Comparison of ENCODE assay signal across 8 cellular contexts in the genomic region with DNA sequence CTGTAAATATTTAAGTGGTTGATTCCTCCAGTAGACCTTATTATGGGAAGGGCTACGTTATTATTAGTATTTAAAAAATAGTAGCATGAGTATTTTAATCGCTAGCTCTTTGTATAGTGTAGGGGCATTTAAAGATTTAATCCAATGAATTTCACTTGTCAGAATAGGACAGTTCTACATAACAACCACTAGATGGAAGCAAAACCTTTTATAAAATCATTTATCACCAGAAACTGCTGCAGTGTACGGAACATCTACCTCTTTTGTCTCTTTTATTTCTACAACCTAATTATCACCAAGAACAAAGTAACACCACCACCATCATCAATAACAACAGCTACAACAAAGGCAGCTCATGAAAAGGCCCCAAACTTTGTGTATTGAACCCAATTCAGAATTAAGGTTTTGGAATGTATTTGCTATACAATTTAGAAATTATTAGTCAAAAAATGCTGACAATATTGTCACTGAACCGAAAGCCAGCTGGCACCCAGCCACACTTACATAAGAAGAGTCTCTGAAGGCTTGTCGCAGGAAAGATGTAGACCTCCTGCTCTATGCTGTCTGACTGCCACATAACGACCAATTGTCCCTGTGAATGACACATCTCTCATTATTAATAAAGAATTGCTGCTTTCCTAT.
DNase-seq lines count a peak whose midpoint lies in the region; ATAC-seq and TF ChIP-seq lines count a peak whose summit lies in the region.

No MANE protein-coding gene starts in this region.

- CTCF ChIA-PET in CD4-positive, alpha-beta memory T cell (lab: Charles Lee; ENCODE audit: partially characterized antibody) = interaction anchor here (0.6 to 7.8 kb wide), 8 partner anchors 11 to 1446 kb away, joined by 3 to 70 read pairs (median 6); no protein-coding TSS in a partner anchor

- no peaks in the 10 kb centered on the region for H3K36me3 Mint-ChIP-seq in CD4-positive, alpha-beta memory T cell

- TF ChIP-seq EP300 in gastroesophageal sphincter (IDR thresholded peaks at IDR 0.05) = no peak

- peaks cover 0 to 2% (median 0%) of the 10 kb centered on the region in 8 donors for H3K9me3 Mint-ChIP-seq in CD4-positive, alpha-beta memory T cell

- no peak overlapping the region for H3K4me3 ChIP-seq in CD4-positive, alpha-beta memory T cell (ENCODE audit: low read length in 2 of 2)
- no peak overlapping the region for H3K4me3 ChIP-seq in gastroesophageal sphincter
- H3K4me3 ChIP-seq in gastrocnemius medialis = no peak overlapping the region
- no peak overlapping the region for H3K4me3 ChIP-seq in effector memory CD4-positive, alpha-beta T cell (ENCODE audit: insufficient read depth, low read depth, low read length, poor library complexity, severe bottlenecking)

- no peak for TF ChIP-seq POLR2A in gastroesophageal sphincter (IDR thresholded peaks at IDR 0.05)
- TF ChIP-seq POLR2A in gastrocnemius medialis (IDR thresholded peaks at IDR 0.05) = no peak

- peaks cover 10% of the 10 kb centered on the region for H3K4me1 ChIP-seq in CD4-positive, alpha-beta memory T cell (ENCODE audit: insufficient read depth, low read length)
- H3K4me1 ChIP-seq in gastroesophageal sphincter = peaks cover 0 to 39% (median 4%) of the 10 kb centered on the region in 3 donors
- peaks cover 0 to 9% of the 10 kb centered on the region in 2 donors for H3K4me1 ChIP-seq in gastrocnemius medialis
- H3K4me1 ChIP-seq in effector memory CD4-positive, alpha-beta T cell (ENCODE audit: control insufficient read depth, insufficient read depth, low read length, poor library complexity, severe bottlenecking) = no peaks in the 10 kb centered on the region

- POLR2A ChIA-PET in CD4-positive, alpha-beta memory T cell (lab: Charles Lee; ENCODE audit: partially characterized antibody) = no interaction called here

- TF ChIP-seq CTCF in gastroesophageal sphincter (IDR thresholded peaks at IDR 0.05) (peak; percentile 42 to 71 (median 63)), gastrocnemius medialis (IDR thresholded peaks at IDR 0.05 in 4 of 5, conservative IDR thresholded peaks at IDR 0.05 in 1 of 5) (peak in 4 of 5 experiments; percentile 40 to 67 (median 49))

- no peak overlapping the region for H3K27ac Mint-ChIP-seq in CD4-positive, alpha-beta memory T cell

- H3K9me3 ChIP-seq in CD4-positive, alpha-beta memory T cell (ENCODE audit: control insufficient read depth in 1 of 2, low read length in 2 of 2) = no peaks in the 10 kb centered on the region
- H3K9me3 ChIP-seq in gastroesophageal sphincter (no peaks in the 10 kb centered on the region), gastrocnemius medialis (no peaks in the 10 kb centered on the region)
- no peaks in the 10 kb centered on the region for H3K9me3 ChIP-seq in effector memory CD4-positive, alpha-beta T cell (ENCODE audit: control insufficient read depth, low read length)

- ATAC-seq in GM19395 (IDR thresholded peaks at IDR 0.05; ENCODE audit: unreplicated experiment) (peak; percentile 70), gastroesophageal sphincter (peak; percentile 29), gastrocnemius medialis (peak in 1 of 2 donors; percentile 44)

- no peak overlapping the region for H3K27ac ChIP-seq in CD4-positive, alpha-beta memory T cell (ENCODE audit: low read depth, low read length)
- H3K27ac ChIP-seq in gastroesophageal sphincter (no peak overlapping the region), gastrocnemius medialis (no peak overlapping the region)
- H3K27ac ChIP-seq in effector memory CD4-positive, alpha-beta T cell (ENCODE audit: insufficient read depth, low read length, poor library complexity, severe bottlenecking) = no peak overlapping the region

- intact Hi-C loops in CD4-positive, alpha-beta memory T cell (cut with micrococcal nuclease) = loop anchor here (1.0 to 10.0 kb wide), 4 partner anchors 273 to 1665 kb away; no protein-coding TSS in a partner anchor
- intact Hi-C loops in gastrocnemius medialis (cut with DNase I; ENCODE audit: low total_unique reads) = loop anchor here (10.0 kb wide), 2 partner anchors 847 to 1667 kb away; partner anchors contain the start of gene CNKSR2

- peaks cover 6 to 9% of the 10 kb centered on the region in 2 donors for H3K27me3 Mint-ChIP-seq in CD4-positive, alpha-beta memory T cell

- peak in 4 of 5 donors; percentile 31 to 41 (median 38) for DNase-seq in CD4-positive, alpha-beta memory T cell
- DNase-seq in NCI-H1417 (lab: John Stamatoyannopoulos, UW) (peak; percentile 34 to 88 (median 56)), SW480 (ENCODE audit: low spot score) (peak; percentile 65), gastrocnemius medialis (no peak)
- DNase-seq in stimulated activated CD8-positive, alpha-beta memory T cell treated with anti-CD3 and anti-CD28 coated beads, Interleukin-4, amount 100 ng/mL, for 48 hours = no peak
- no peak for DNase-seq in effector memory CD4-positive, alpha-beta T cell

- H3K4me1 Mint-ChIP-seq in CD4-positive, alpha-beta memory T cell = peaks cover 6 to 22% (median 13%) of the 10 kb centered on the region in 4 donors

- in situ Hi-C loops in gastrocnemius medialis (cut with MboI; ENCODE audit: low sequenced_read_pairs in 4 of 4) = loop anchor here in 2 of 4 donors (25.0 kb wide), 1 partner anchor 960 kb away; no protein-coding TSS in a partner anchor

- H3K4me3 Mint-ChIP-seq in CD4-positive, alpha-beta memory T cell = peak overlapping the region in 3 of 8 donors; percentile 2 to 36 (median 7)

- H3K36me3 ChIP-seq in CD4-positive, alpha-beta memory T cell (ENCODE audit: insufficient read depth, low read length) = no peaks in the 10 kb centered on the region
- H3K36me3 ChIP-seq in gastroesophageal sphincter (no peaks in the 10 kb centered on the region), gastrocnemius medialis (no peaks in the 10 kb centered on the region)
- H3K36me3 ChIP-seq in effector memory CD4-positive, alpha-beta T cell (ENCODE audit: control insufficient read depth, insufficient read depth, low read length) = no peaks in the 10 kb centered on the region

- WGBS in gastroesophageal sphincter (ENCODE audit: low coverage in 1 of 2), 2 donors = 10 to 11% methylated on average over 6 of the region's 6 CpGs

- H3K27me3 ChIP-seq in CD4-positive, alpha-beta memory T cell (ENCODE audit: insufficient read depth, low read length) = no peaks in the 10 kb centered on the region
- H3K27me3 ChIP-seq in gastroesophageal sphincter = no peaks in the 10 kb centered on the region
- H3K27me3 ChIP-seq in gastrocnemius medialis = no peaks in the 10 kb centered on the region
- peaks cover 3% of the 10 kb centered on the region for H3K27me3 ChIP-seq in effector memory CD4-positive, alpha-beta T cell (replicated peaks; ENCODE audit: control insufficient read depth, insufficient read depth, low read length, poor library complexity, severe bottlenecking)

Comparison
In these comparisons a context has a peak if more than half of its experiments do, and no peak if none do; other contexts are left out.
1. DNase-seq: peak in CD4-positive, alpha-beta memory T cell (4 of 5), NCI-H1417 (3 of 3) and SW480 (single experiment); none in gastrocnemius medialis (0 of 2), stimulated activated CD8-positive, alpha-beta memory T cell treated with anti-CD3 and anti-CD28 coated beads, Interleukin-4, amount 100 ng/mL, for 48 hours (single experiment) and effector memory CD4-positive, alpha-beta T cell (0 of 3).